8 cellular contexts compared by ENCODE assay signal in genomic region chr10:90751107-90751997, GRCh38.
A peak's percentile ranks its signal among the peaks of the same experiment; 100 is the strongest.
DNase-seq lines count a peak whose midpoint lies in the region; ATAC-seq and TF ChIP-seq lines count a peak whose summit lies in the region.

No MANE protein-coding gene starts in this region.

- H3K4me1 ChIP-seq in aorta (ENCODE audit: control insufficient read depth in 1 of 2, insufficient read depth in 2 of 2, low read length in 2 of 2): no peaks in the 10 kb centered on the region

- H3K36me3 ChIP-seq in kidney epithelial cell (ENCODE audit: control insufficient read depth, insufficient read depth, low read length): no peaks in the 10 kb centered on the region
- H3K36me3 ChIP-seq in aorta (ENCODE audit: control insufficient read depth in 1 of 2, insufficient read depth in 2 of 2, low read length in 1 of 2): no peaks in the 10 kb centered on the region

- no peaks in the 10 kb centered on the region for H3K27me3 ChIP-seq in kidney epithelial cell (ENCODE audit: control insufficient read depth, insufficient read depth, low read length)
- H3K27me3 ChIP-seq in aorta (ENCODE audit: control insufficient read depth in 1 of 2, insufficient read depth in 2 of 2, low read length in 1 of 2): no peaks in the 10 kb centered on the region

- no peaks in the 10 kb centered on the region for H3K9me3 ChIP-seq in aorta (ENCODE audit: control insufficient read depth, low read length)

- peak; percentile 59 for DNase-seq in ACHN
- peak; percentile 34 for DNase-seq in RKO (ENCODE audit: low spot score)
- peak; percentile 50 for DNase-seq in astrocyte of the spinal cord (ENCODE audit: low read depth, low spot score)
- no peak for DNase-seq in kidney epithelial cell (ENCODE audit: low read depth)
- DNase-seq in stimulated activated CD4-positive, alpha-beta T cell treated with anti-CD3 and anti-CD28 coated beads, TNF-alpha, amount 100 ng/mL, for 1 hour (ENCODE audit: low read depth in 3 of 3, low spot score in 1 of 3): peak in 2 of 3 donors; percentile 2 to 10
- DNase-seq in aorta: no peak

- in situ Hi-C loops in ACHN (cut with HindIII; ENCODE audit: low pct_ligation_motif_present, low pct_unique_long_range_greater_than_20kb, low sequenced_read_pairs): no loop called here
- in situ Hi-C loops in astrocyte of the spinal cord (cut with HindIII; ENCODE audit: low sequenced_read_pairs): no loop called here

- peak; percentile 84 for ATAC-seq in HG02981 (IDR thresholded peaks at IDR 0.05; ENCODE audit: unreplicated experiment)
- ATAC-seq in aorta (ENCODE audit: low FRiP score): no peak

- H3K4me3 ChIP-seq in astrocyte of the spinal cord (ENCODE audit: low read depth, low read length): no peak overlapping the region
- H3K4me3 ChIP-seq in kidney epithelial cell (ENCODE audit: low read depth, low read length): no peak overlapping the region
- H3K4me3 ChIP-seq in aorta (ENCODE audit: low read length in 2 of 2): no peak overlapping the region

- WGBS in aorta, 2 donors: 58 to 60% methylated on average over 4 of the region's 4 CpGs

- intact Hi-C loops in aorta (cut with DNase I): loop anchor here (2.0 to 5.0 kb wide), 2 partner anchors 111 kb away; no protein-coding TSS in a partner anchor

- TF ChIP-seq CTCF in GM12872 (IDR thresholded peaks at IDR 0.05; ENCODE audit: insufficient read depth, low read depth, low read length) (peak; percentile 74), astrocyte of the spinal cord (IDR thresholded peaks at IDR 0.05; ENCODE audit: low read depth, low read length) (peak; percentile 77), kidney epithelial cell (IDR thresholded peaks at IDR 0.05; ENCODE audit: insufficient read depth, low read length, poor library complexity, severe bottlenecking) (peak; percentile 72)

- H3K27ac ChIP-seq in aorta (ENCODE audit: low read depth in 1 of 2, low read length in 2 of 2): no peak overlapping the region

Comparison
In these comparisons a context has a peak if more than half of its experiments do, and no peak if none do; other contexts are left out.
1. DNase-seq: peak in ACHN (single experiment), RKO (single experiment), astrocyte of the spinal cord (single experiment) and stimulated activated CD4-positive, alpha-beta T cell treated with anti-CD3 and anti-CD28 coated beads, TNF-alpha, amount 100 ng/mL, for 1 hour (2 of 3); none in kidney epithelial cell (single experiment) and aorta (0 of 2).
2. Peak in every context shown above with its lines, with median percentiles within 50 percentile points of each other: CTCF ChIP-seq.